Comparison of ENCODE assay signal across 11 cellular contexts in genomic region chr2:226115102-226115831, GRCh38.
DNase-seq lines count a peak whose midpoint lies in the region; ATAC-seq and TF ChIP-seq lines count a peak whose summit lies in the region.
"Had no signal": no experiment of that assay in that cellular context is flagged by ENCODE, and none has a peak within 500 bp of the region (broad histone marks: within the 10 kb centered on the region; RNA-seq: fewer than 3 reads in every experiment).

No MANE protein-coding gene starts in this region.

- no peaks in the 10 kb centered on the region for H3K9me3 Mint-ChIP-seq in activated naive CD4-positive, alpha-beta T cell treated with anti-CD3 and anti-CD28 coated beads for 36 hours

- H3K9me3 ChIP-seq in T-helper 17 cell (ENCODE audit: control insufficient read depth, low read length, poor library complexity, severe bottlenecking) = no peaks in the 10 kb centered on the region
- H3K9me3 ChIP-seq: adrenal gland had no signal

- intact Hi-C loops in activated naive CD4-positive, alpha-beta T cell treated with anti-CD3 and anti-CD28 coated beads for 36 hours (cut with micrococcal nuclease) = no loop called here

- no peaks in the 10 kb centered on the region for H3K27me3 ChIP-seq in ACC112 (ENCODE audit: insufficient read depth, low read length)
- H3K27me3 ChIP-seq in kidney epithelial cell (ENCODE audit: control insufficient read depth, insufficient read depth, low read length) = no peaks in the 10 kb centered on the region
- H3K27me3 ChIP-seq: adrenal gland had no signal

- no peaks in the 10 kb centered on the region for H3K36me3 Mint-ChIP-seq in T-helper 17 cell (ENCODE audit: low read depth)
- no peaks in the 10 kb centered on the region for H3K36me3 Mint-ChIP-seq in activated naive CD4-positive, alpha-beta T cell treated with anti-CD3 and anti-CD28 coated beads for 36 hours (ENCODE audit: low read depth)

- peaks cover 57% of the 10 kb centered on the region for H3K4me1 ChIP-seq in ACC112 (ENCODE audit: control insufficient read depth, insufficient read depth, low read length, unreplicated experiment)

- no peaks in the 10 kb centered on the region for H3K4me1 Mint-ChIP-seq in T-helper 17 cell
- peaks cover 2% of the 10 kb centered on the region for H3K4me1 Mint-ChIP-seq in activated naive CD4-positive, alpha-beta T cell treated with anti-CD3 and anti-CD28 coated beads for 36 hours (ENCODE audit: low read depth)

- H3K79me2 ChIP-seq in ACC112 (ENCODE audit: control insufficient read depth, insufficient read depth, low read length, unreplicated experiment) = no peaks in the 10 kb centered on the region

- TF ChIP-seq CTCF in HFF-Myc (IDR thresholded peaks at IDR 0.05; ENCODE audit: low read depth, low read length, missing control alignments) (no peak), kidney epithelial cell (IDR thresholded peaks at IDR 0.05; ENCODE audit: insufficient read depth, low read length, poor library complexity, severe bottlenecking) (no peak)

- H2AFZ ChIP-seq in ACC112 (ENCODE audit: low read length, unreplicated experiment) = no peak overlapping the region

- H3K36me3 ChIP-seq in ACC112 (ENCODE audit: insufficient read depth, low read length) = no peaks in the 10 kb centered on the region
- H3K36me3 ChIP-seq in kidney epithelial cell (ENCODE audit: control insufficient read depth, insufficient read depth, low read length) = no peaks in the 10 kb centered on the region
- H3K36me3 ChIP-seq: adrenal gland had no signal

- peak; percentile 37 for ATAC-seq in T-helper 17 cell

- H3K27ac Mint-ChIP-seq in T-helper 17 cell = no peak overlapping the region
- H3K27ac Mint-ChIP-seq in activated naive CD4-positive, alpha-beta T cell treated with anti-CD3 and anti-CD28 coated beads for 36 hours = no peak overlapping the region

- no peak overlapping the region for H3K4me3 Mint-ChIP-seq in T-helper 17 cell
- H3K4me3 Mint-ChIP-seq in activated naive CD4-positive, alpha-beta T cell treated with anti-CD3 and anti-CD28 coated beads for 36 hours = no peak overlapping the region

- CTCF ChIA-PET in activated naive CD4-positive, alpha-beta T cell treated with anti-CD3 and anti-CD28 coated beads for 36 hours (lab: Charles Lee) = no interaction called here

- peaks cover 13% of the 10 kb centered on the region for H3K27me3 Mint-ChIP-seq in T-helper 17 cell
- H3K27me3 Mint-ChIP-seq in activated naive CD4-positive, alpha-beta T cell treated with anti-CD3 and anti-CD28 coated beads for 36 hours (ENCODE audit: low read depth) = no peaks in the 10 kb centered on the region

- peak overlapping the region; percentile 97 for H3K27ac ChIP-seq in ACC112 (ENCODE audit: low read depth, low read length)

- 0 out of 2 replicates have a peak overlapping the region, but pooled peaks have one; percentile 15 for H3K4me3 ChIP-seq in ACC112 (ENCODE audit: low read depth, low read length)
- H3K4me3 ChIP-seq in HFF-Myc (replicated peaks; ENCODE audit: low read depth, low read length) = no peak overlapping the region
- no peak overlapping the region for H3K4me3 ChIP-seq in kidney epithelial cell (ENCODE audit: low read depth, low read length)
- H3K4me3 ChIP-seq: adrenal gland had no signal

- DNase-seq in HFF-Myc (ENCODE audit: extremely low read depth, low read depth) (peak; percentile 79), T-helper 17 cell (no peak), kidney epithelial cell (ENCODE audit: low read depth) (peak; percentile 92), globus pallidus (ENCODE audit: low spot score) (no peak), NCI-H510A treated with DMSO at 0.1 percent for 48 hours (lab: John Stamatoyannopoulos, UW) (no peak), NCI-H524 treated with DMSO at 0.1 percent for 48 hours (lab: John Stamatoyannopoulos, UW) (no peak)
- no peak for DNase-seq in activated naive CD4-positive, alpha-beta T cell treated with anti-CD3 and anti-CD28 coated beads for 36 hours
- DNase-seq: islet precursor cell; stimulated activated CD4-positive, alpha-beta T cell treated with anti-CD3 and anti-CD28 coated beads, Interleukin-2, amount 100 ng/mL, for 24 hours had no signal

Comparison
In these comparisons a context has a peak if more than half of its experiments do, and no peak if none do; other contexts are left out.
1. DNase-seq: peak in HFF-Myc (single experiment) and kidney epithelial cell (single experiment); none in T-helper 17 cell (0 of 3), globus pallidus (single experiment), NCI-H510A treated with DMSO at 0.1 percent for 48 hours (single experiment), NCI-H524 treated with DMSO at 0.1 percent for 48 hours (single experiment) and activated naive CD4-positive, alpha-beta T cell treated with anti-CD3 and anti-CD28 coated beads for 36 hours (single experiment).